19 cellular contexts compared by ENCODE assay signal in the genomic region with DNA sequence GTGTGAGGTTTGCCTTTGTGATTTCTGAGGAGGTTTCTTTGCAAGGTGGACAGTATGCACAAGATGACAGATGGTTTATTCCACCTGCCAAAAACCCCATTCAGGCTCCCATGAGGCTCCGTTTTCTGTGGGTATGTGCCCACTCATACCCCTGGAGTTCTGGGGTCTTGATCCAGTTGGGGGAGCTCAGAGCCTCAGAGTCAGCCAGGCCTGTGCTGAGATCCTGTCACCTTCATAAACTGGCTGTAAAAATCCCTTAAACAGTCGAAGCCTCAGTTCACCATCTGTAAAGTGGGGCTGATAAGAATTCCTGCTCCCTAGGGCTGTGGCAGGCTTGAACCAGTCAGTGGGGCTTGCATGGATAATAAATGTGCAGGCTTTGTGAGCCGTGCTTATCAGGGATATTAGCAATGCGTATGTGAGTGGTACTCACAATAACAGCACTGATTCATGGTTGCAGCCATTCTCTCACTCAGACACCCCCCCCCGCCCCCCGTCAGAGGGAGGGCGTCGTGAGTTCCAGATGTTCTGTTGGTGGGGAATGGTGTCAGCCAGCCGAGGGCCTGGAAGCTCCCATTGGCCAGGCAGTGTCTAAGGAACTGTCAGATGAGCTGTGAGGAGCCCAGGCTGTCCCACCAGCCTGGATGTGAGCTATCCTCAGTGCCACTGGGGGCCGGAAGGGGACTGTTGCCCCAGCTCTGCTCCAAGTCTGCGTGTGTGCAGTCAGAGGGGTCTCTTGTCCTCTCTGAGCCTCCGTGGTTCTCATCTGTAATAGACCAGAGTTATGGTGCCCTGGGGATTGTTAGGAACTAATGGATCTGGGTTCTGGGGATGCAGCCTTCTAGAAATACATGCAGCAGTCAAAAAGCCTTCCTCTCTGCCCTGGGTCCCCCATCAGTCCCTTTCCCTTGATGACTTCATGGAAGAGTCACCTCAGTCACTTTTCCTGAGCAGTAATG. TPM values are rescaled to one million over a fixed set of nuclear protein-coding genes. Genes with fewer than 3 reads are reported as not detected.
DNase-seq lines count a peak whose midpoint lies in the region; ATAC-seq and TF ChIP-seq lines count a peak whose summit lies in the region.
"Had no signal": no experiment of that assay in that cellular context is flagged by ENCODE, and none has a peak within 500 bp of the region (broad histone marks: within the 10 kb centered on the region; RNA-seq: fewer than 3 reads in every experiment).

No MANE protein-coding gene starts in this region.

- no peak for TF ChIP-seq POLR2A in vagina (IDR thresholded peaks at IDR 0.05)

- no peaks in the 10 kb centered on the region for H3K9me3 ChIP-seq in vagina

- peak overlapping the region; percentile 78 for H3K4me3 ChIP-seq in epithelial cell of proximal tubule (ENCODE audit: low read depth, low read length)
- H3K4me3 ChIP-seq in vagina = no peak overlapping the region
- H3K4me3 ChIP-seq: K562 had no signal

- DNase-seq in Right ventricle myocardium superior (peak; percentile 50), cardiac septum (ENCODE audit: low spot score) (no peak), epithelial cell of proximal tubule (ENCODE audit: low read depth) (no peak), mesenteric fat pad (ENCODE audit: low spot score) (peak; percentile 85), vagina (ENCODE audit: extremely low spot score in 2 of 2) (peak; percentile 85 to 86), DMS79 treated with DMSO at 0.1 percent for 48 hours (lab: John Stamatoyannopoulos, UW) (no peak)
- DNase-seq: activated naive CD4-positive, alpha-beta T cell treated with anti-CD3 and anti-CD28 coated beads, Interleukin-2, amount 50 U/mL, for 16 hours; brain microvascular endothelial cell; effector CD8-positive, alpha-beta T cell; mesendoderm; NCI-H1092 treated with DMSO at 0.1 percent for 48 hours; NCI-H748 treated with DMSO at 0.1 percent for 48 hours; small intestine; stimulated activated naive B cell treated with anti-CD40 and anti-IgM and Interleukin-4, amounts not matched to agents 10 μg/mL and 1 μg/mL and 100 μg/mL, for 72 hours had no signal

- no peak overlapping the region for H3K27ac ChIP-seq in vagina
- H3K27ac ChIP-seq: brain microvascular endothelial cell had no signal

- ATAC-seq in Right ventricle myocardium superior (ENCODE audit: poor library complexity) (no peak), HG03432 (IDR thresholded peaks at IDR 0.05; ENCODE audit: unreplicated experiment) (no peak), GM18868 (IDR thresholded peaks at IDR 0.05; ENCODE audit: unreplicated experiment) (no peak)
- ATAC-seq: K562; stimulated activated naive B cell treated with anti-CD40 and anti-IgM and Interleukin-4, amounts not matched to agents 10 μg/mL and 1 μg/mL and 100 μg/mL, for 72 hours; WTC11 had no signal

- H3K27me3 ChIP-seq in vagina = no peaks in the 10 kb centered on the region

- H3K36me3 ChIP-seq in vagina = no peaks in the 10 kb centered on the region
- H3K36me3 ChIP-seq: brain microvascular endothelial cell had no signal

- intact Hi-C loops in Right ventricle myocardium superior (cut with DNase I) (no loop called here), cardiac septum (cut with DNase I) (no loop called here), vagina (cut with DNase I) (no loop called here)

- TF ChIP-seq CTCF in epithelial cell of proximal tubule (conservative IDR thresholded peaks at IDR 0.05; ENCODE audit: low read depth, low read length) (no peak), vagina (IDR thresholded peaks at IDR 0.05) (no peak)

- H3K4me1 ChIP-seq in vagina = peaks cover 31% of the 10 kb centered on the region

RNA-seq across cellular contexts. Expression of gene KCNIP3, which starts 51.7 kb away (rescaled TPM):
- total RNA-seq in Right ventricle myocardium superior (8.4 TPM), cardiac septum (6.5 TPM), epithelial cell of proximal tubule (3.9 and 10.4 TPM in 2 replicates), mesenteric fat pad (3.8 TPM), vagina (27.5 TPM)
- total RNA-seq: T-helper 1 cell treated with Interleukin-12 subunit alpha and Interleukin-12 subunit beta and Interleukin-4 antibody, amounts not matched to agents 30 ng/mL and 1 ng/mL, for 36 hours had no signal

RNA-seq across cellular contexts. Expression of gene FAHD2A, which starts 53.6 kb away (rescaled TPM):
- total RNA-seq in Right ventricle myocardium superior (39.9 TPM), cardiac septum (28.8 TPM), epithelial cell of proximal tubule (31.4 and 32.5 TPM in 2 replicates), mesenteric fat pad (18.5 TPM), vagina (42.0 TPM)

Comparison
In these comparisons a context has a peak if more than half of its experiments do, and no peak if none do; other contexts are left out.
1. DNase-seq: peak in Right ventricle myocardium superior (single experiment), mesenteric fat pad (single experiment) and vagina (2 of 2); none in cardiac septum (single experiment), epithelial cell of proximal tubule (single experiment) and DMS79 treated with DMSO at 0.1 percent for 48 hours (single experiment).